In the genomic region with DNA sequence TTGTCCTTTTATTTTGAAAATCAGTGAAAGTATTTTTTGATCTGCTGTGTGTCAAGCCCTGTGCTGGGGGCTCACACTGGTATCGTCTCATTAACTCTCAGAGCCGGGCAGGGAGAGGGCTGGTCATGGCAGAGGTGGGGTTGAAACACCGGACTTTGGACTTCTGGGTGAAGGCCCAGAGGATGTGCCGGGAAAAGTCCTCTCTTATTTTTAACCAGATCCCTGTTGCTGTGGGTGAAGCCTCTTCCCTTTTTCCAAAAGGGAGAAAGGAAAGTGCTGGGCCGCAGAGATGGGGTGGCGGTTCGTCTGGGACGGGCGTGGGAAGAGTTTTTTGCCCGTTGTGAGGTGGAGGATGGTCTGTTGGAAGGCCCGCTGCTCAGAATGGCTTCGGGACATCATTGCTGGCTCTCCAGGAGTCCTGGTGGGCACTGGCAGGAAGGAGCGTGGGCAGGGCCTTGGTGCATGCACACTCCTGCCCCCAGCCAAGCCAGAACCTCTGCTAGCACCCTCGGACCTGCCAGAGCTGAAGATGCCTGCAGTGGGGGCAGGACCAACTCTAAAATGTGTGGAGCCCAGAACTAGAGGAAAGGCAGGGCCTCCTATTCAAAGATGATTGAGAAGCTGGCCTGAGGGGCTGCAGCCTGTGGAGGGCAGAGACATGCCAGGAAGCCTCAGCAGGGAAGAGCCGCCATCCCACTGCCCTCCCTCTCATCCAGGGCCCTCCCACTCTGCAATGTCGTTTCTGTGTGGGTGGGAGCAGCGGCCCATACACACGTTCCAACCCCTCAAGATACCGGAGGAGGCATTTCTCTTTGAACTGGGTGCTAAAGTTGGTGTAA, we compare ENCODE assay signal across 1 cellular context.
TF ChIP-seq lines count a peak whose summit lies in the region.

No MANE protein-coding gene starts in this region.

TF ChIP-seq in A549, 52 proteins besides CTCF, POLR2A, EP300 and RAD21 (continued from another document):
- TF ChIP-seq, protein P1, sequence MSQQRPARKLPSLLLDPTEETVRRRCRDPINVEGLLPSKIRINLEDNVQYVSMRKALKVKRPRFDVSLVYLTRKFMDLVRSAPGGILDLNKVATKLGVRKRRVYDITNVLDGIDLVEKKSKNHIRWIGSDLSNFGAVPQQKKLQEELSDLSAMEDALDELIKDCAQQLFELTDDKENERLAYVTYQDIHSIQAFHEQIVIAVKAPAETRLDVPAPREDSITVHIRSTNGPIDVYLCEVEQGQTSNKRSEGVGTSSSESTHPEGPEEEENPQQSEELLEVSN (IDR thresholded peaks at IDR 0.05; ENCODE audit: borderline replicate concordance, low read depth), result no peak
- TF ChIP-seq PHF8 (IDR thresholded peaks at IDR 0.05; ENCODE audit: borderline replicate concordance, low read depth) (no peak), CHD2 (IDR thresholded peaks at IDR 0.05; ENCODE audit: low read length, partially characterized antibody) (no peak)
- TF ChIP-seq, protein P2, sequence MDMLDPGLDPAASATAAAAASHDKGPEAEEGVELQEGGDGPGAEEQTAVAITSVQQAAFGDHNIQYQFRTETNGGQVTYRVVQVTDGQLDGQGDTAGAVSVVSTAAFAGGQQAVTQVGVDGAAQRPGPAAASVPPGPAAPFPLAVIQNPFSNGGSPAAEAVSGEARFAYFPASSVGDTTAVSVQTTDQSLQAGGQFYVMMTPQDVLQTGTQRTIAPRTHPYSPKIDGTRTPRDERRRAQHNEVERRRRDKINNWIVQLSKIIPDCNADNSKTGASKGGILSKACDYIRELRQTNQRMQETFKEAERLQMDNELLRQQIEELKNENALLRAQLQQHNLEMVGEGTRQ (IDR thresholded peaks at IDR 0.05), result no peak
- TF ChIP-seq, protein P3, sequence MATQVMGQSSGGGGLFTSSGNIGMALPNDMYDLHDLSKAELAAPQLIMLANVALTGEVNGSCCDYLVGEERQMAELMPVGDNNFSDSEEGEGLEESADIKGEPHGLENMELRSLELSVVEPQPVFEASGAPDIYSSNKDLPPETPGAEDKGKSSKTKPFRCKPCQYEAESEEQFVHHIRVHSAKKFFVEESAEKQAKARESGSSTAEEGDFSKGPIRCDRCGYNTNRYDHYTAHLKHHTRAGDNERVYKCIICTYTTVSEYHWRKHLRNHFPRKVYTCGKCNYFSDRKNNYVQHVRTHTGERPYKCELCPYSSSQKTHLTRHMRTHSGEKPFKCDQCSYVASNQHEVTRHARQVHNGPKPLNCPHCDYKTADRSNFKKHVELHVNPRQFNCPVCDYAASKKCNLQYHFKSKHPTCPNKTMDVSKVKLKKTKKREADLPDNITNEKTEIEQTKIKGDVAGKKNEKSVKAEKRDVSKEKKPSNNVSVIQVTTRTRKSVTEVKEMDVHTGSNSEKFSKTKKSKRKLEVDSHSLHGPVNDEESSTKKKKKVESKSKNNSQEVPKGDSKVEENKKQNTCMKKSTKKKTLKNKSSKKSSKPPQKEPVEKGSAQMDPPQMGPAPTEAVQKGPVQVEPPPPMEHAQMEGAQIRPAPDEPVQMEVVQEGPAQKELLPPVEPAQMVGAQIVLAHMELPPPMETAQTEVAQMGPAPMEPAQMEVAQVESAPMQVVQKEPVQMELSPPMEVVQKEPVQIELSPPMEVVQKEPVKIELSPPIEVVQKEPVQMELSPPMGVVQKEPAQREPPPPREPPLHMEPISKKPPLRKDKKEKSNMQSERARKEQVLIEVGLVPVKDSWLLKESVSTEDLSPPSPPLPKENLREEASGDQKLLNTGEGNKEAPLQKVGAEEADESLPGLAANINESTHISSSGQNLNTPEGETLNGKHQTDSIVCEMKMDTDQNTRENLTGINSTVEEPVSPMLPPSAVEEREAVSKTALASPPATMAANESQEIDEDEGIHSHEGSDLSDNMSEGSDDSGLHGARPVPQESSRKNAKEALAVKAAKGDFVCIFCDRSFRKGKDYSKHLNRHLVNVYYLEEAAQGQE (IDR thresholded peaks at IDR 0.05), result no peak
- TF ChIP-seq, protein P4, sequence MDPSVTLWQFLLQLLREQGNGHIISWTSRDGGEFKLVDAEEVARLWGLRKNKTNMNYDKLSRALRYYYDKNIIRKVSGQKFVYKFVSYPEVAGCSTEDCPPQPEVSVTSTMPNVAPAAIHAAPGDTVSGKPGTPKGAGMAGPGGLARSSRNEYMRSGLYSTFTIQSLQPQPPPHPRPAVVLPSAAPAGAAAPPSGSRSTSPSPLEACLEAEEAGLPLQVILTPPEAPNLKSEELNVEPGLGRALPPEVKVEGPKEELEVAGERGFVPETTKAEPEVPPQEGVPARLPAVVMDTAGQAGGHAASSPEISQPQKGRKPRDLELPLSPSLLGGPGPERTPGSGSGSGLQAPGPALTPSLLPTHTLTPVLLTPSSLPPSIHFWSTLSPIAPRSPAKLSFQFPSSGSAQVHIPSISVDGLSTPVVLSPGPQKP (IDR thresholded peaks at IDR 0.05; ENCODE audit: low read depth, low read length), result no peak
TF ChIP-seq in A549: peak in this region for 0.
